ENCODE assay signal across 22 cellular contexts in genomic region chr19:30106417-30107095, GRCh38.
"Had no signal": no experiment of that assay in that cellular context is flagged by ENCODE, and none has a peak within 500 bp of the region (broad histone marks: within the 10 kb centered on the region; RNA-seq: fewer than 3 reads in every experiment).

No MANE protein-coding gene starts in this region.

- H3K4me3 ChIP-seq: K562 had no signal

- H3K27ac Mint-ChIP-seq: activated CD4-positive, alpha-beta memory T cell treated with anti-CD3 and anti-CD28 coated beads for 36 hours; activated CD4-positive, alpha-beta T cell treated with anti-CD3 and anti-CD28 coated beads, Interleukin-2, amount 10 ng/mL, durations not matched to agents 7 days and 5 days; activated naive CD4-positive, alpha-beta T cell treated with anti-CD3 and anti-CD28 coated beads for 36 hours; activated naive CD8-positive, alpha-beta T cell; activated T-helper 17 cell treated with anti-CD3 and anti-CD28 coated beads, Interleukin-2, amount 50 U/mL, for 72 hours; T-helper 17 cell had no signal

- DNase-seq: activated CD4-positive, alpha-beta memory T cell treated with anti-CD3 and anti-CD28 coated beads for 36 hours; activated CD4-positive, alpha-beta T cell treated with anti-CD3 and anti-CD28 coated beads, Interleukin-2, amount 10 ng/mL, durations not matched to agents 7 days and 5 days; activated CD4-positive, CD25-positive, alpha-beta regulatory T cell; activated CD8-positive, alpha-beta memory T cell treated with anti-CD3 and anti-CD28 coated beads for 24 hours; activated gamma-delta T cell; activated naive CD4-positive, alpha-beta T cell treated with anti-CD3 and anti-CD28 coated beads for 36 hours; activated T-cell treated with anti-CD3 and anti-CD28 coated beads, Interleukin-2, amount 50 U/mL, for 4 hours; Karpas-422; NCI-H1417; NCI-H1694; NCI-H2029; NCI-H510A treated with DMSO at 0.1 percent for 48 hours; NCI-H69; PC-3; SHP77 treated with DMSO at 0.1 percent for 48 hours; T-helper 17 cell; T1000 had no signal

- H3K9me3 Mint-ChIP-seq: activated CD4-positive, alpha-beta memory T cell treated with anti-CD3 and anti-CD28 coated beads for 36 hours; activated CD4-positive, alpha-beta T cell treated with anti-CD3 and anti-CD28 coated beads, Interleukin-2, amount 10 ng/mL, durations not matched to agents 7 days and 5 days; activated naive CD4-positive, alpha-beta T cell treated with anti-CD3 and anti-CD28 coated beads for 36 hours; activated T-helper 17 cell treated with anti-CD3 and anti-CD28 coated beads, Interleukin-2, amount 50 U/mL, for 72 hours; central memory CD8-positive, alpha-beta T cell had no signal

- H3K27me3 Mint-ChIP-seq: activated CD4-positive, alpha-beta memory T cell treated with anti-CD3 and anti-CD28 coated beads for 36 hours had no signal

- H3K4me1 Mint-ChIP-seq: activated CD4-positive, alpha-beta T cell treated with anti-CD3 and anti-CD28 coated beads, Interleukin-2, amount 10 ng/mL, durations not matched to agents 7 days and 5 days; activated T-helper 17 cell treated with anti-CD3 and anti-CD28 coated beads, Interleukin-2, amount 50 U/mL, for 72 hours; central memory CD8-positive, alpha-beta T cell had no signal

- H3K4me3 Mint-ChIP-seq: activated CD4-positive, alpha-beta memory T cell treated with anti-CD3 and anti-CD28 coated beads for 36 hours; activated CD4-positive, alpha-beta T cell treated with anti-CD3 and anti-CD28 coated beads, Interleukin-2, amount 10 ng/mL, durations not matched to agents 7 days and 5 days; activated naive CD4-positive, alpha-beta T cell treated with anti-CD3 and anti-CD28 coated beads for 36 hours; activated naive CD8-positive, alpha-beta T cell; activated T-cell treated with anti-CD3 and anti-CD28 coated beads, Interleukin-2, amount 50 U/mL, for 4 hours; activated T-helper 17 cell treated with anti-CD3 and anti-CD28 coated beads, Interleukin-2, amount 50 U/mL, for 72 hours; brain; central memory CD8-positive, alpha-beta T cell; T-helper 17 cell had no signal

- H3K36me3 Mint-ChIP-seq: activated CD4-positive, alpha-beta memory T cell treated with anti-CD3 and anti-CD28 coated beads for 36 hours; activated naive CD8-positive, alpha-beta T cell; brain had no signal

- ATAC-seq: activated T-cell treated with anti-CD3 and anti-CD28 coated beads, Interleukin-2, amount 50 U/mL, for 4 hours; activated T-helper 17 cell treated with anti-CD3 and anti-CD28 coated beads, Interleukin-2, amount 50 U/mL, for 72 hours; K562; PC-3; T-helper 17 cell had no signal
